8 cellular contexts compared by ENCODE assay signal in the genomic region with DNA sequence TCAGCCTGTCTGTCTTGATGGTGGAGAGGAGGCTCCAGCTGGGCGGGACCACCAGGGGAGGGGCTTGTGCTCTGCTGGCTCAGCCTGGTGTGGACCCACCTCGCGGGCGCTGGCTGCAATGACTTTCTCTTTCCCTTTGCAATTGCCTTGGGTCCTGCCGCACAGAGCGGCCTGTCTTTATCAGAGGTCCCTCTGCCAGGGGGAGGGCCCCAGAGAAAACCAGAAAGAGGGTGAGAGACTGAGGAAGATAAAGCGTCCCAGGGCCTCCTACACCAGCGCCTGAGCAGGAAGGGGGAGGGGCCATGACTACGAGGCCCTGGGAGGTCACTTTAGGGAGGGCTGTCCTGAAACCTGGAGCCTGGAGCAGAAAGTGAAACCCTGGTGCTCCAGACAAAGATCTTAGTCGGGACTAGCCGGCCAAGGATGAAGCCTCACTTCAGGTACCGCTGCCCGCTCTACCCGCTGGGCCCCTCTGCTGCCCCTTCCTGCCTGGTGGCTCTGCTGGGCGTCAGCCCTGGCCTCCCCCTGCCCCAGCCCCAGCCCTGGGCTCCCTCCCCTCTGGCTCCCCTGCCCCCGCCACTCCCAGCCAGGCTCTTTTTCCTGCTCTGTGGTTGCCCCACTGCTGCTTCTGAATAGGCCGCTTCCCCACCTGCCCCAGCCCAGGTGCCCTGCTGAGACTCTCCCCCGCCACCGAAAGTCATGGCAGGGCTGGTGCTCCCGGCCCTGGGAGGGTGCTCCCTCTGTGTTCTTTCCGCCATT. TPM values are rescaled to one million over a fixed set of nuclear protein-coding genes. Genes with fewer than 3 reads are reported as not detected.
A peak's percentile ranks its signal among the peaks of the same experiment; 100 is the strongest.
DNase-seq lines count a peak whose midpoint lies in the region; ATAC-seq and TF ChIP-seq lines count a peak whose summit lies in the region.
"Not testable (repeated sequence)": the region's sequence is repeated elsewhere in the genome, so short reads cannot be mapped to it uniquely, and the experiment has no call there.

A gene (plus strand): TSS at position 327 of the 759 bp plus-strand sequence. CDS start 97 bp downstream, at position 424.

- H3K27me3 ChIP-seq in SJSA1 (replicated peaks); esophagus muscularis mucosa: not testable (repeated sequence)

- not testable (repeated sequence) for H3K9me3 ChIP-seq in SJSA1 (replicated peaks); esophagus muscularis mucosa

- peak within 1 kb of the TSS; percentile 47 for H3K4me3 ChIP-seq in SJSA1
- peak within 1 kb of the TSS; percentile 63 to 76 (median 67) for H3K4me3 ChIP-seq in esophagus muscularis mucosa

- not testable (repeated sequence) for TF ChIP-seq EP300 in esophagus muscularis mucosa (IDR thresholded peaks at IDR 0.05)

- H3K4me1 Mint-ChIP-seq in Calu3 (ENCODE audit: low read depth, unreplicated experiment): not testable (repeated sequence)
- peaks cover 32% of the 10 kb centered on the region for H3K4me1 Mint-ChIP-seq in activated T-helper 1 cell treated with anti-CD3 and anti-CD28 coated beads, Interleukin-12 subunit alpha, Interleukin-12 subunit beta, Interleukin-2, Interleukin-4 antibody, amounts not matched to agents 30 ng/mL and 10 ng/mL and 1 ng/mL, durations not matched to agents 14 hours and 24 hours and 36 hours (ENCODE audit: low read depth)

- peaks cover 11% of the 10 kb centered on the region for H3K4me1 ChIP-seq in SJSA1 (replicated peaks)
- peaks cover 7 to 24% (median 17%) of the 10 kb centered on the region in 4 donors for H3K4me1 ChIP-seq in esophagus muscularis mucosa

- peaks cover 12% of the 10 kb centered on the region for H3K36me3 Mint-ChIP-seq in Calu3 (ENCODE audit: insufficient read depth, unreplicated experiment)
- H3K36me3 Mint-ChIP-seq in activated T-helper 1 cell treated with anti-CD3 and anti-CD28 coated beads, Interleukin-12 subunit alpha, Interleukin-12 subunit beta, Interleukin-2, Interleukin-4 antibody, amounts not matched to agents 30 ng/mL and 10 ng/mL and 1 ng/mL, durations not matched to agents 14 hours and 24 hours and 36 hours (ENCODE audit: low read depth): peaks cover 12% of the 10 kb centered on the region

- H3K4me3 Mint-ChIP-seq in Calu3 (ENCODE audit: low read depth, unreplicated experiment): peak within 1 kb of the TSS; percentile 87
- H3K4me3 Mint-ChIP-seq in activated T-helper 1 cell treated with anti-CD3 and anti-CD28 coated beads, Interleukin-12 subunit alpha, Interleukin-12 subunit beta, Interleukin-2, Interleukin-4 antibody, amounts not matched to agents 30 ng/mL and 10 ng/mL and 1 ng/mL, durations not matched to agents 14 hours and 24 hours and 36 hours: peak within 1 kb of the TSS; percentile 92

- CTCF ChIA-PET in Calu3 (lab: Charles Lee): not testable (repeated sequence)

- peak within 1 kb of the TSS; percentile 67 for H3K27ac Mint-ChIP-seq in Calu3 (ENCODE audit: unreplicated experiment)
- H3K27ac Mint-ChIP-seq in activated T-helper 1 cell treated with anti-CD3 and anti-CD28 coated beads, Interleukin-12 subunit alpha, Interleukin-12 subunit beta, Interleukin-2, Interleukin-4 antibody, amounts not matched to agents 30 ng/mL and 10 ng/mL and 1 ng/mL, durations not matched to agents 14 hours and 24 hours and 36 hours: peak within 1 kb of the TSS; percentile 88

- H3K27ac ChIP-seq in SJSA1 (peak within 1 kb of the TSS; percentile 54; the same call in 1 of the 2 replicates), esophagus muscularis mucosa (replicated peaks in 1 of 4) (peak within 1 kb of the TSS; percentile 87 to 89 (median 89))

- ATAC-seq in GM21381 (IDR thresholded peaks at IDR 0.05; ENCODE audit: unreplicated experiment) (peak; percentile 82), HG03520 (IDR thresholded peaks at IDR 0.05; ENCODE audit: unreplicated experiment) (peak; percentile 71)

- H3K36me3 ChIP-seq in SJSA1: not testable (repeated sequence)
- H3K36me3 ChIP-seq in esophagus muscularis mucosa: peaks cover 0 to 22% (median 6%) of the 10 kb centered on the region in 4 donors

- BruUV-seq in Calu3 (replicated peaks; lab: Mats Ljungman, UMichigan): not testable (repeated sequence)

- WGBS in esophagus muscularis mucosa: 6% methylated on average over 3 of the region's 21 CpGs

- intact Hi-C loops in Calu3 (cut with micrococcal nuclease; ENCODE audit: unreplicated experiment); esophagus muscularis mucosa (cut with DNase I): not testable (repeated sequence)
- intact Hi-C loops in activated T-helper 1 cell treated with anti-CD3 and anti-CD28 coated beads, Interleukin-12 subunit alpha, Interleukin-12 subunit beta, Interleukin-2, Interleukin-4 antibody, amounts not matched to agents 30 ng/mL and 10 ng/mL and 1 ng/mL, durations not matched to agents 14 hours and 24 hours and 36 hours (cut with micrococcal nuclease): loop anchor here (2.0 to 5.0 kb wide), 2 partner anchors 26 to 37 kb away; a partner anchor contains a TSS

- H3K9me3 Mint-ChIP-seq in Calu3 (ENCODE audit: low read depth, unreplicated experiment); activated T-helper 1 cell treated with anti-CD3 and anti-CD28 coated beads, Interleukin-12 subunit alpha, Interleukin-12 subunit beta, Interleukin-2, Interleukin-4 antibody, amounts not matched to agents 30 ng/mL and 10 ng/mL and 1 ng/mL, durations not matched to agents 14 hours and 24 hours and 36 hours: not testable (repeated sequence)

- TF ChIP-seq CTCF in Calu3 (IDR thresholded peaks at IDR 0.05; ENCODE audit: unreplicated experiment): not testable (repeated sequence)
- peak in 1 of 3 experiments; percentile 13 for TF ChIP-seq CTCF in esophagus muscularis mucosa (IDR thresholded peaks at IDR 0.05)

- peak; percentile 7 for TF ChIP-seq POLR2A in esophagus muscularis mucosa (IDR thresholded peaks at IDR 0.05; ENCODE audit: low read depth)

- peak; percentile 64 for DNase-seq in Calu3
- peak; percentile 58 to 78 for DNase-seq in SJSA1 (ENCODE audit: low read depth in 1 of 2, low spot score in 2 of 2)
- DNase-seq in activated T-helper 1 cell treated with anti-CD3 and anti-CD28 coated beads, Interleukin-12 subunit alpha, Interleukin-12 subunit beta, Interleukin-2, Interleukin-4 antibody, amounts not matched to agents 30 ng/mL and 10 ng/mL and 1 ng/mL, durations not matched to agents 14 hours and 24 hours and 36 hours (ENCODE audit: low spot score): peak; percentile 69
- DNase-seq in esophagus muscularis mucosa (ENCODE audit: extremely low spot score): not testable (repeated sequence)
- DNase-seq in mucosa of gallbladder (ENCODE audit: low spot score): peak; percentile 51
- DNase-seq in stimulated activated CD8-positive, alpha-beta memory T cell treated with anti-CD3 and anti-CD28 coated beads, Interleukin-15, amount 100 ng/mL, for 48 hours (ENCODE audit: low read depth in 2 of 2): peak; percentile 61 to 65

- H3K27me3 Mint-ChIP-seq in Calu3 (ENCODE audit: unreplicated experiment); activated T-helper 1 cell treated with anti-CD3 and anti-CD28 coated beads, Interleukin-12 subunit alpha, Interleukin-12 subunit beta, Interleukin-2, Interleukin-4 antibody, amounts not matched to agents 30 ng/mL and 10 ng/mL and 1 ng/mL, durations not matched to agents 14 hours and 24 hours and 36 hours (ENCODE audit: insufficient read depth): not testable (repeated sequence)

RNA-seq across cellular contexts. Expression of the gene that starts here (rescaled TPM):
- total RNA-seq in Calu3 (2022) (22.2 and 24.1 TPM in 2 replicates), esophagus muscularis mucosa (1 to 10 TPM; 2.8 to 5.0 (median 3.9) TPM), mucosa of gallbladder (14.4 TPM)
- total RNA-seq in SJSA1 (2014; rRNA removed; shearing (Covaris generic)): 2.6 and 3.8 TPM in 2 replicates
- 19.0 and 21.6 TPM in 2 replicates for total RNA-seq in activated T-helper 1 cell treated with anti-CD3 and anti-CD28 coated beads, Interleukin-12 subunit alpha, Interleukin-12 subunit beta, Interleukin-2, Interleukin-4 antibody, amounts not matched to agents 30 ng/mL and 10 ng/mL and 1 ng/mL, durations not matched to agents 14 hours and 24 hours and 36 hours
